Comparison of ENCODE assay signal across 17 cellular contexts in genomic region chr3:95350066-95350465, GRCh38.
"Had no signal": no experiment of that assay in that cellular context is flagged by ENCODE, and none has a peak within 500 bp of the region (broad histone marks: within the 10 kb centered on the region; RNA-seq: fewer than 3 reads in every experiment).

No MANE protein-coding gene starts in this region.

- H3K27me3 Mint-ChIP-seq: activated naive CD8-positive, alpha-beta T cell; naive thymus-derived CD8-positive, alpha-beta T cell had no signal

- H3K27me3 ChIP-seq: gastrocnemius medialis, tibial nerve had no signal

- H3K4me1 ChIP-seq: gastrocnemius medialis, tibial nerve had no signal

- H3K36me3 ChIP-seq: gastrocnemius medialis, tibial nerve, WERI-Rb-1 had no signal

- DNase-seq: activated CD4-positive, alpha-beta T cell treated with anti-CD3 and anti-CD28 coated beads, Interleukin-2, amount 50 U/mL, for 4 hours; effector CD4-positive, alpha-beta T cell; gastrocnemius medialis; head of caudate nucleus; kidney glomerular epithelial cell; mesendoderm; naive thymus-derived CD8-positive, alpha-beta T cell; nucleus accumbens; stimulated activated CD4-positive, alpha-beta T cell treated with anti-CD3 and anti-CD28 coated beads, Interleukin-2, amount 100 ng/mL, for 24 hours; stimulated activated naive CD8-positive, alpha-beta T cell treated with anti-CD3 and anti-CD28 coated beads, Interleukin-15, Interleukin-2, amounts not matched to agents 100 U/mL and 50 U/mL, for 24 hours; substantia nigra; SW 1271; T-helper 2 cell; WERI-Rb-1 had no signal

- H3K27ac Mint-ChIP-seq: activated naive CD8-positive, alpha-beta T cell; naive thymus-derived CD8-positive, alpha-beta T cell had no signal

- H3K4me3 Mint-ChIP-seq: activated naive CD8-positive, alpha-beta T cell; naive thymus-derived CD8-positive, alpha-beta T cell had no signal

- H3K9me3 ChIP-seq: gastrocnemius medialis, tibial nerve had no signal

- H3K36me3 Mint-ChIP-seq: activated naive CD8-positive, alpha-beta T cell; naive thymus-derived CD8-positive, alpha-beta T cell had no signal

- ATAC-seq: esophagus mucosa; gastrocnemius medialis; naive thymus-derived CD8-positive, alpha-beta T cell; stimulated activated naive CD8-positive, alpha-beta T cell treated with anti-CD3 and anti-CD28 coated beads, Interleukin-15, Interleukin-2, amounts not matched to agents 100 U/mL and 50 U/mL, for 24 hours had no signal

- H3K4me1 Mint-ChIP-seq: naive thymus-derived CD8-positive, alpha-beta T cell had no signal

- H3K4me3 ChIP-seq: gastrocnemius medialis, tibial nerve had no signal

- H3K27ac ChIP-seq: gastrocnemius medialis, tibial nerve, WERI-Rb-1 had no signal
